In the genomic region with DNA sequence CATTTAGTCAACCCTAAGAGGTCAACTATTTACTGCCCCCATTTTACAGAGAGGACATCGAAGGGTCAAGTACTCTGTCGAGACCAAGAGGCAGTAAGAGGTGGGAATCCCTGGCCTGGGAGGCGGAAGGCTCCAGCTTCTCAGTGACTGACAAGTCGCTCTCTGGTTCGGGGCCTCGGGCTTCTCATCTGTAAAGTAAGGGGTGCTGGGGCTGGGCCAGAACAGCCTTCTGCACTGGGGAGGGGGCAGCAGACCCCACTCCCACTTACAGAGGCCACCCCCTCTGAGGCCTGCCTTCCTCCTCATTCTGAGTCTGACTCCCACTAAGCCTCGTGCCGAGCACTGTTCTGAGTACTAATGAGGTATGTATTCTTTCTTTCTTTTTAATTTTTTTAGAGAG, we compare ENCODE assay signal across 23 cellular contexts. TPM values are rescaled to one million over a fixed set of nuclear protein-coding genes. Genes with fewer than 3 reads are reported as not detected.
DNase-seq lines count a peak whose midpoint lies in the region; ATAC-seq and TF ChIP-seq lines count a peak whose summit lies in the region.
"Had no signal": no experiment of that assay in that cellular context is flagged by ENCODE, and none has a peak within 500 bp of the region (broad histone marks: within the 10 kb centered on the region; RNA-seq: fewer than 3 reads in every experiment).

No MANE protein-coding gene starts in this region.

- peak overlapping the region; percentile 81 for H3K4me2 ChIP-seq in MM.1S (ENCODE audit: low read depth, low read length)

- peak overlapping the region; percentile 76 for H3K27ac Mint-ChIP-seq in type B pancreatic cell
- H3K27ac Mint-ChIP-seq: CD4-positive, alpha-beta T cell had no signal

- H3K9me2 ChIP-seq in MM.1S (replicated peaks; ENCODE audit: insufficient read depth, low read length): no peaks in the 10 kb centered on the region

- BruUV-seq in Panc1 (replicated peaks; lab: Mats Ljungman, UMichigan): no TSS peak

- H4K20me1 ChIP-seq in MM.1S (ENCODE audit: insufficient read depth, low read length): no peaks in the 10 kb centered on the region

- H3K4me1 ChIP-seq in MM.1S (ENCODE audit: low read length) (peaks cover 68% of the 10 kb centered on the region), Panc1 (ENCODE audit: control insufficient read depth, insufficient read depth, low read length) (peaks cover 9% of the 10 kb centered on the region), esophagus (ENCODE audit: control insufficient read depth in 2 of 2, insufficient read depth in 2 of 2, low read length in 1 of 2) (peaks cover 0 to 33% of the 10 kb centered on the region in 2 donors)

- POLR2A ChIA-PET in Panc1 (lab: Charles Lee): interaction anchor here (0.6 kb wide), 2 partner anchors 62 to 504 kb away, joined by 3 to 4 read pairs; no protein-coding TSS in a partner anchor

- H3K27me3 ChIP-seq in MM.1S (replicated peaks; ENCODE audit: insufficient read depth, low read length) (no peaks in the 10 kb centered on the region), Panc1 (ENCODE audit: control insufficient read depth, insufficient read depth, low read length) (no peaks in the 10 kb centered on the region), esophagus (ENCODE audit: control insufficient read depth in 1 of 2, insufficient read depth in 2 of 2, low read length in 2 of 2) (no peaks in the 10 kb centered on the region)
- H3K27me3 ChIP-seq: MG63 had no signal

- 89 to 91% methylated on average over 8 of the region's 8 CpGs for WGBS in esophagus, 2 donors

- ATAC-seq in Panc1 (no peak), HG02759 (IDR thresholded peaks at IDR 0.05; ENCODE audit: unreplicated experiment) (no peak)

- peaks cover 41% of the 10 kb centered on the region for H3F3A ChIP-seq in MM.1S (ENCODE audit: insufficient read depth, low read length)

- H2AFZ ChIP-seq in MM.1S (ENCODE audit: low read length): no peak overlapping the region

- no peaks in the 10 kb centered on the region for H3K9me3 Mint-ChIP-seq in type B pancreatic cell
- H3K9me3 Mint-ChIP-seq: CD4-positive, alpha-beta T cell had no signal

- H3K4me3 ChIP-seq in MM.1S (ENCODE audit: low read length) (no peak overlapping the region), Panc1 (ENCODE audit: low read depth in 2 of 2, low read length in 2 of 2) (no peak overlapping the region), esophagus (ENCODE audit: low read depth in 1 of 2, low read length in 2 of 2) (no peak overlapping the region)
- H3K4me3 ChIP-seq: MG63 had no signal

- peaks cover 8% of the 10 kb centered on the region for H3K4me1 Mint-ChIP-seq in type B pancreatic cell (ENCODE audit: unreplicated experiment)

- H3K36me3 Mint-ChIP-seq in type B pancreatic cell: no peaks in the 10 kb centered on the region

- H3K36me3 ChIP-seq in MM.1S (replicated peaks; ENCODE audit: insufficient read depth, low read length): no peaks in the 10 kb centered on the region
- no peaks in the 10 kb centered on the region for H3K36me3 ChIP-seq in Panc1 (ENCODE audit: control insufficient read depth, insufficient read depth, low read length)
- no peaks in the 10 kb centered on the region for H3K36me3 ChIP-seq in esophagus (ENCODE audit: control insufficient read depth in 2 of 2, insufficient read depth in 2 of 2, low read length in 1 of 2)
- H3K36me3 ChIP-seq: MG63 had no signal

- TF ChIP-seq CTCF in MM.1S (IDR thresholded peaks at IDR 0.05; ENCODE audit: low read length) (no peak), Panc1 (IDR thresholded peaks at IDR 0.05) (no peak), type B pancreatic cell (conservative IDR thresholded peaks at IDR 0.05) (no peak)

- no peak overlapping the region for H3K4me3 Mint-ChIP-seq in type B pancreatic cell
- H3K4me3 Mint-ChIP-seq: CD4-positive, alpha-beta T cell had no signal

- H3K79me2 ChIP-seq in MM.1S (ENCODE audit: low read length): no peaks in the 10 kb centered on the region

- no peaks in the 10 kb centered on the region for H3K27me3 Mint-ChIP-seq in type B pancreatic cell
- H3K27me3 Mint-ChIP-seq: CD4-positive, alpha-beta T cell had no signal

- H3K9me3 ChIP-seq in MM.1S (replicated peaks; ENCODE audit: insufficient read depth, low read length): no peaks in the 10 kb centered on the region
- no peaks in the 10 kb centered on the region for H3K9me3 ChIP-seq in Panc1 (ENCODE audit: control insufficient read depth, insufficient read depth, low read depth, low read length)
- H3K9me3 ChIP-seq in esophagus (ENCODE audit: control insufficient read depth in 2 of 2, insufficient read depth in 1 of 2, low read depth in 1 of 2, low read length in 1 of 2): no peaks in the 10 kb centered on the region
- H3K9me3 ChIP-seq: MG63 had no signal

- in situ Hi-C loops in Panc1 (cut with HindIII; ENCODE audit: low pct_unique_long_range_greater_than_20kb, low sequenced_read_pairs): no loop called here
- in situ Hi-C loops in G401 (cut with HindIII; ENCODE audit: low sequenced_read_pairs): no loop called here

- CTCF ChIA-PET in Panc1 (lab: Charles Lee): no interaction called here

- DNase-seq in MM.1S (peak; percentile 16), Panc1 (ENCODE audit: low read depth, low spot score) (no peak), type B pancreatic cell (ENCODE audit: extremely low spot score, unreplicated experiment) (no peak), G401 (ENCODE audit: low spot score) (no peak), NCI-H1436 (lab: John Stamatoyannopoulos, UW) (no peak)
- DNase-seq: COR-L47; DMS79; GOT3; Kasumi-1; MG63; NCI-H1092; NCI-H146; NCI-H2029; NCI-H226; NCI-H510A treated with DMSO at 0.1 percent for 48 hours; NCI-H748 treated with DMSO at 0.1 percent for 48 hours; NK-92 treated with Interleukin-12 subunit alpha and Interleukin-12 subunit beta, amount 100 ng/mL, for 24 hours; OCI-M1; T-helper 1 cell had no signal

- intact Hi-C loops in Panc1 (cut with micrococcal nuclease; ENCODE audit: unreplicated experiment): loop anchor here (5.0 kb wide), 1 partner anchor 113 kb away; the partner anchor contains the start of gene GRHL3

- H3K27ac ChIP-seq in MM.1S (ENCODE audit: low read length): peak overlapping the region; percentile 96
- peak overlapping the region; percentile 49 for H3K27ac ChIP-seq in Panc1 (ENCODE audit: low read length)
- H3K27ac ChIP-seq in esophagus (ENCODE audit: low read depth in 2 of 2, low read length in 1 of 2): peak overlapping the region; percentile 19 to 75

- H3K9ac ChIP-seq in MM.1S (ENCODE audit: low read length): peak overlapping the region; percentile 31

RNA-seq across cellular contexts. Expression of gene IFNLR1, which starts 17.0 kb away (rescaled TPM):
- total RNA-seq in Panc1 (2021; ENCODE audit: unreplicated experiment) (1.0 TPM), type B pancreatic cell (ENCODE audit: low replicate concordance) (7.1 and 19.9 TPM in 2 replicates)
- polyA plus RNA-seq in Panc1 (2012; ENCODE audit: insufficient read length): 0.96 TPM
- polyA plus RNA-seq in esophagus: 1 to 10 TPM; 2.2 to 2.9 TPM
- total RNA-seq in G401 (2014; rRNA removed; shearing (Covaris generic)): 0.62 and 1.5 TPM in 2 replicates
- polyA plus RNA-seq: BJ had no signal
